Comparison of ENCODE assay signal across 21 cellular contexts in the genomic region with DNA sequence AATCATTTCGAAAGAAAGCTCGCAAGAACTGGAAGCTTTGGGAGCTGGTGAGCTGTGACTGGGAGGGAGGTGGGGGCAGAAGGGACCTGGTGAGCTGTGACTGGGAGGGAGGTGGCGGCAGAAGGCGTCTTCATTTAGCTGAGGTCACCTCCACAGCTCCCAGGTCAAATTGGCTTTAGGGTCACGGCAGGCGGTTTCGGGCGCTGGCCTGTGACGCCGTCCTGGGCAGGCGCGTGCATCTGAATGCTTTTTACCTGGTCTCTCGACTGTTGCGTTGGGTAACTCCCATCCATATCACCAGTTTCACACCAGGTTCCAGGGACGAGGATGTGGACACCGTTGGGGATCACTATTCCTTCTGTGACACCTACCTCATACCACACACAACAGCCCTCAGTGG. TPM values are rescaled to one million over a fixed set of nuclear protein-coding genes. Genes with fewer than 3 reads are reported as not detected.
"Had no signal": no experiment of that assay in that cellular context is flagged by ENCODE, and none has a peak within 500 bp of the region (broad histone marks: within the 10 kb centered on the region; RNA-seq: fewer than 3 reads in every experiment).

No MANE protein-coding gene starts in this region.

- H3K27ac ChIP-seq: pancreas, right atrium auricular region, thyroid gland had no signal

- DNase-seq: caudate nucleus; cerebellar nuclear complex; effector CD4-positive, alpha-beta T cell; midbrain; nephron progenitor cell; occipital lobe; stimulated activated naive CD4-positive, alpha-beta T cell; stimulated activated naive CD8-positive, alpha-beta T cell treated with anti-CD3 and anti-CD28 coated beads, Interleukin-15, amount 100 ng/mL, for 72 hours; thyroid gland; trophoblast cell had no signal

- H3K9me3 ChIP-seq: pancreas, right atrium auricular region, thyroid gland had no signal

- H3K4me1 ChIP-seq: pancreas, right atrium auricular region had no signal

- H3K36me3 Mint-ChIP-seq: naive thymus-derived CD8-positive, alpha-beta T cell had no signal

- H3K36me3 ChIP-seq: pancreas, right atrium auricular region, thyroid gland had no signal

- H3K9me3 Mint-ChIP-seq: naive thymus-derived CD8-positive, alpha-beta T cell; stimulated activated naive CD8-positive, alpha-beta T cell treated with anti-CD3 and anti-CD28 coated beads, Interleukin-15, amount 100 ng/mL, for 72 hours had no signal

- ATAC-seq: left lobe of liver; naive thymus-derived CD8-positive, alpha-beta T cell; pancreas; sciatic nerve; stimulated activated naive CD8-positive, alpha-beta T cell treated with anti-CD3 and anti-CD28 coated beads, Interleukin-15, amount 100 ng/mL, for 72 hours had no signal

- H3K27me3 ChIP-seq: right atrium auricular region, thyroid gland had no signal

- H3K27ac Mint-ChIP-seq: memory B cell; nephron progenitor cell; progenitor cell of endocrine pancreas; stimulated activated naive CD8-positive, alpha-beta T cell treated with anti-CD3 and anti-CD28 coated beads, Interleukin-15, amount 100 ng/mL, for 72 hours had no signal

- H3K4me2 ChIP-seq: smooth muscle cell had no signal

- H3K4me3 ChIP-seq: dorsolateral prefrontal cortex, lung, pancreas, right atrium auricular region, smooth muscle cell, thyroid gland had no signal

- H3K4me3 Mint-ChIP-seq: memory B cell; naive thymus-derived CD8-positive, alpha-beta T cell; nephron progenitor cell; stimulated activated naive CD8-positive, alpha-beta T cell treated with anti-CD3 and anti-CD28 coated beads, Interleukin-15, amount 100 ng/mL, for 72 hours had no signal

RNA-seq across cellular contexts. Expression of gene C2CD4C, which starts 29.2 kb away (rescaled TPM):
- total RNA-seq: fibroblast of villous mesenchyme; naive thymus-derived CD8-positive, alpha-beta T cell had no signal
